ENCODE assay signal across 24 cellular contexts in the genomic region with DNA sequence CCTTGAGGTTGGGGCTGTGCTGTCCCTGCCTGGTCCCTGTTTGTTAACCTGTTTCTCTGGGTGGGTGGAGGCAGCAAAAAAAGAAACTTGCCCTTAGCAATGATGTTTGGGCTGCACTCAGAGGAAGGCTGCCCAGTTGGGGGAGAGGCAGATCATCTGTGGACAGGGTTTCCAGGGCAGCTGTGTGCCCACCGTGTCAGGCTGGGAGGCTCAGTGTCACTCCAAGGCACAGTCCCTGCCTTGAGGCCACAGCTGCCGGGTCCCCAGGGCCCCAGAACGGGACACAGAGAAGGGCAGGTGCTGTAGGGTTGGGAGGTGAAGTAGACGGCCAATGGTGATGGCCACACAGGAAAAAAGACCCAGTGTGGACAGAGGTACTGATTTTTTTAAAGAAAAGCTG. TPM values are rescaled to one million over a fixed set of nuclear protein-coding genes. Genes with fewer than 3 reads are reported as not detected.
"Had no signal": no experiment of that assay in that cellular context is flagged by ENCODE, and none has a peak within 500 bp of the region (broad histone marks: within the 10 kb centered on the region; RNA-seq: fewer than 3 reads in every experiment).

No MANE protein-coding gene starts in this region.

- H3K4me3 ChIP-seq: SK-N-MC had no signal

- FAIRE-seq: astrocyte, TTC549 had no signal

- DNase-seq: activated CD4-positive, alpha-beta memory T cell treated with anti-CD3 and anti-CD28 coated beads for 36 hours; activated CD4-positive, alpha-beta T cell treated with anti-CD3 and anti-CD28 coated beads, Interleukin-2, amount 10 ng/mL, durations not matched to agents 7 days and 5 days; activated CD4-positive, CD25-positive, alpha-beta regulatory T cell; activated CD8-positive, alpha-beta memory T cell treated with anti-CD3 and anti-CD28 coated beads for 24 hours; activated naive CD4-positive, alpha-beta T cell treated with Interleukin-2 at 50 U/mL for 16 hours; activated naive CD8-positive, alpha-beta T cell treated with anti-CD3 and anti-CD28 coated beads, Interleukin-2, amount 50 U/mL, for 24 hours; activated T-cell treated with anti-CD3 and anti-CD28 coated beads, Interleukin-2, amount 50 U/mL, for 4 hours; amniotic stem cell; NCI-H1092; NCI-H1417; NCI-H1930; NCI-H2171 treated with DMSO at 0.1 percent for 48 hours; NCI-H226; NCI-H526; NCI-H774; T-cell; T-helper 2 cell; T1000 had no signal

- H3K27ac ChIP-seq: SK-N-MC had no signal

RNA-seq across cellular contexts. Expression of a gene that starts 3.9 kb away (rescaled TPM):
- total RNA-seq: activated CD4-positive, alpha-beta memory T cell treated with anti-CD3 and anti-CD28 coated beads for 36 hours; activated CD4-positive, alpha-beta T cell treated with anti-CD3 and anti-CD28 coated beads, Interleukin-2, amount 10 ng/mL, durations not matched to agents 7 days and 5 days; activated naive CD4-positive, alpha-beta T cell treated with anti-CD3 and anti-CD28 coated beads, Interleukin-2, amount 50 U/mL, for 72 hours; NCI-H460; OCI-LY7 had no signal
